In the genomic region with DNA sequence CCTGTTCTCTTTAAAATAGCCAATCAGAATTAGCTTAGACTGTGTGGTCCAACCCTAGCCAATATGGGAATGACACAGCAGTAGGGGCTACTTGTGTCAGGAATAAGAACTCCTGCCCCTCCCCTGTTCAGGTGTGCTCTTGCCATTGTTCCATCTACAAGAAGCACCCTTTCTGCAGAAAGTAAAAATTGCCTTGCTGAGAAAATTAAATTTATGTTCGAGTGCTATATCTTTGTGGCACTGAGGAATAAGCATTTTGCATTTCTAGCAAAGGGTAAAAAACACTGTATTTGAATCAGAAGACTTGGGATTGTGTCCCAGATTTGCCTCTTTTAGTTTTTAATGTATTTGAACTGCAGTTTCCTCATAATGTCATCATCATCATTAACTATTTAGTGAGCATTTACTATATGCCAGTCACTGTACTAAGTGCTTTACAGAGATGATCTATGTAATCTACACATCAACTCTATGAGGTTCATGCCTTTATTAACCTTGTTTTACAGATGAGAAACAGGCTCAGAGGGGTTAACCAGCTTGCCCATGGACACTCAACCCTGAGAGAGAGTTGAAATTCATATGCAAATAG, we compare ENCODE assay signal across 4 cellular contexts.
TF ChIP-seq lines count a peak whose summit lies in the region.

No MANE protein-coding gene starts in this region.

TF ChIP-seq in HCT116, 20 proteins besides CTCF, POLR2A, EP300 and RAD21:
- no peak for TF ChIP-seq EZH2phosphoT487 (IDR thresholded peaks at IDR 0.05; ENCODE audit: borderline replicate concordance)
- TF ChIP-seq CBX3 (IDR thresholded peaks at IDR 0.05; ENCODE audit: low read depth) = peak; percentile 88
TF ChIP-seq in HCT116: peak in this region for 1.

TF ChIP-seq in HEK293, 187 proteins besides CTCF, POLR2A, EP300 and RAD21:
- TF ChIP-seq SETDB1 (IDR thresholded peaks at IDR 0.05; ENCODE audit: insufficient read length, low read length) (peak; percentile 99), ZNF501 (tag by site-specific recombination; IDR thresholded peaks at IDR 0.05) (no peak), FEZF1 (tag by site-specific recombination; IDR thresholded peaks at IDR 0.05) (no peak), ZNF624 (tag by site-specific recombination; IDR thresholded peaks at IDR 0.05) (no peak), ZNF302 (tag by site-specific recombination; IDR thresholded peaks at IDR 0.05; ENCODE audit: low read depth) (no peak), ZNF555 (tag by site-specific recombination; conservative IDR thresholded peaks at IDR 0.05) (no peak), TRIM28 (IDR thresholded peaks at IDR 0.05; ENCODE audit: borderline replicate concordance, low read length) (peak; percentile 74; the same call in 1 of the 2 replicates), ZNF114 (tag by site-specific recombination; IDR thresholded peaks at IDR 0.05) (no peak), ZNF561 (tag by site-specific recombination; IDR thresholded peaks at IDR 0.05; ENCODE audit: borderline replicate concordance) (peak; percentile 89), ZBTB21 (tag by site-specific recombination; IDR thresholded peaks at IDR 0.05) (no peak), ZNF311 (tag by site-specific recombination; IDR thresholded peaks at IDR 0.05; ENCODE audit: borderline replicate concordance) (no peak), ZNF664 (tag by site-specific recombination; IDR thresholded peaks at IDR 0.05) (peak; percentile 70), ZNF184 (tag by site-specific recombination; IDR thresholded peaks at IDR 0.05) (no peak), ZNF335 (tag by site-specific recombination; conservative IDR thresholded peaks at IDR 0.05) (no peak), ZNF529 (tag by site-specific recombination; IDR thresholded peaks at IDR 0.05; ENCODE audit: insufficient replicate concordance) (no peak), GFI1B (tag by site-specific recombination; IDR thresholded peaks at IDR 0.05) (no peak), SP3 (tag by site-specific recombination; IDR thresholded peaks at IDR 0.05) (no peak), RBAK (tag by site-specific recombination; IDR thresholded peaks at IDR 0.05) (no peak), ZFHX2 (tag by site-specific recombination; conservative IDR thresholded peaks at IDR 0.05) (no peak)
- TF ChIP-seq, protein P1, sequence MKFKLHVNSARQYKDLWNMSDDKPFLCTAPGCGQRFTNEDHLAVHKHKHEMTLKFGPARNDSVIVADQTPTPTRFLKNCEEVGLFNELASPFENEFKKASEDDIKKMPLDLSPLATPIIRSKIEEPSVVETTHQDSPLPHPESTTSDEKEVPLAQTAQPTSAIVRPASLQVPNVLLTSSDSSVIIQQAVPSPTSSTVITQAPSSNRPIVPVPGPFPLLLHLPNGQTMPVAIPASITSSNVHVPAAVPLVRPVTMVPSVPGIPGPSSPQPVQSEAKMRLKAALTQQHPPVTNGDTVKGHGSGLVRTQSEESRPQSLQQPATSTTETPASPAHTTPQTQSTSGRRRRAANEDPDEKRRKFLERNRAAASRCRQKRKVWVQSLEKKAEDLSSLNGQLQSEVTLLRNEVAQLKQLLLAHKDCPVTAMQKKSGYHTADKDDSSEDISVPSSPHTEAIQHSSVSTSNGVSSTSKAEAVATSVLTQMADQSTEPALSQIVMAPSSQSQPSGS (tag by site-specific recombination; IDR thresholded peaks at IDR 0.05; ENCODE audit: low read depth) = no peak
TF ChIP-seq in HEK293: peak in this region for 4.

TF ChIP-seq in GM12878, 131 proteins besides CTCF, POLR2A, EP300 and RAD21:
- TF ChIP-seq CBX5 (IDR thresholded peaks at IDR 0.05; ENCODE audit: low read depth) (peak; percentile 97), CREM (IDR thresholded peaks at IDR 0.05; ENCODE audit: low read depth) (no peak), RUNX3 (IDR thresholded peaks at IDR 0.05; ENCODE audit: low read length) (no peak), MEF2A (IDR thresholded peaks at IDR 0.05; ENCODE audit: insufficient read depth, low read depth, low read length) (no peak), KLF5 (IDR thresholded peaks at IDR 0.05; ENCODE audit: partially characterized antibody) (peak; percentile 44)

TF ChIP-seq in H1, 55 proteins besides CTCF, POLR2A, EP300 and RAD21:
- TF ChIP-seq RXRA (IDR thresholded peaks at IDR 0.05; ENCODE audit: insufficient read depth, low read depth, low read length) = no peak
- no peak for TF ChIP-seq CREB1 (IDR thresholded peaks at IDR 0.05)
- no peak for TF ChIP-seq PHF8 (conservative IDR thresholded peaks at IDR 0.05; ENCODE audit: low read depth, low read length)
- no peak for TF ChIP-seq CBX8 (IDR thresholded peaks at IDR 0.05; ENCODE audit: borderline replicate concordance, low read depth, low read length)
- TF ChIP-seq BACH1 (IDR thresholded peaks at IDR 0.05; ENCODE audit: low read length) = no peak
TF ChIP-seq in H1: peak in this region for 0.
